ENCODE assay signal across 10 cellular contexts in genomic region chr12:53051881-53052412, GRCh38. TPM values are rescaled to one million over a fixed set of nuclear protein-coding genes. Genes with fewer than 3 reads are reported as not detected.
DNase-seq lines count a peak whose midpoint lies in the region; ATAC-seq and TF ChIP-seq lines count a peak whose summit lies in the region.
"Had no signal": no experiment of that assay in that cellular context is flagged by ENCODE, and none has a peak within 500 bp of the region (broad histone marks: within the 10 kb centered on the region; RNA-seq: fewer than 3 reads in every experiment).

No MANE protein-coding gene starts in this region.

- peak overlapping the region; percentile 86 for H3K27ac ChIP-seq in urinary bladder (ENCODE audit: low read depth)

- no peak for ATAC-seq in HG03432 (IDR thresholded peaks at IDR 0.05; ENCODE audit: unreplicated experiment)
- ATAC-seq: activated T-helper 17 cell treated with anti-CD3 and anti-CD28 coated beads, Interleukin-2, amount 50 U/mL, for 72 hours; natural killer cell had no signal

- WGBS in urinary bladder = 48% methylated on average over 7 of the region's 7 CpGs

- no peak overlapping the region for H3K4me3 Mint-ChIP-seq in activated CD4-positive, alpha-beta T cell treated with anti-CD3 and anti-CD28 coated beads, Interleukin-2, amount 10 ng/mL, durations not matched to agents 24 days and 14 days
- H3K4me3 Mint-ChIP-seq in nephron = peak overlapping the region; percentile 88 to 92 (median 91)
- H3K4me3 Mint-ChIP-seq: activated T-helper 17 cell treated with anti-CD3 and anti-CD28 coated beads, Interleukin-2, amount 50 U/mL, for 72 hours had no signal

- no peak for DNase-seq in activated CD4-positive, alpha-beta T cell treated with anti-CD3 and anti-CD28 coated beads, Interleukin-2, amount 10 ng/mL, durations not matched to agents 24 days and 14 days
- DNase-seq in activated CD4-positive, alpha-beta T cell treated with anti-CD3 and anti-CD28 coated beads, Interleukin-2, amount 50 U/mL, for 1 hour = no peak
- DNase-seq in epithelial cell of esophagus (ENCODE audit: low read depth) (no peak), inferior parietal cortex (ENCODE audit: extremely low spot score) (no peak), pons (ENCODE audit: low spot score) (no peak)
- DNase-seq: natural killer cell had no signal

- no peaks in the 10 kb centered on the region for H3K36me3 ChIP-seq in urinary bladder (ENCODE audit: insufficient read depth)

- H3K9me3 Mint-ChIP-seq in activated CD4-positive, alpha-beta T cell treated with anti-CD3 and anti-CD28 coated beads, Interleukin-2, amount 10 ng/mL, durations not matched to agents 24 days and 14 days = no peaks in the 10 kb centered on the region
- no peaks in the 10 kb centered on the region for H3K9me3 Mint-ChIP-seq in nephron
- H3K9me3 Mint-ChIP-seq: activated T-helper 17 cell treated with anti-CD3 and anti-CD28 coated beads, Interleukin-2, amount 50 U/mL, for 72 hours; natural killer cell had no signal

- H3K4me1 ChIP-seq in urinary bladder (ENCODE audit: insufficient read depth) = no peaks in the 10 kb centered on the region

- intact Hi-C loops in activated CD4-positive, alpha-beta T cell treated with anti-CD3 and anti-CD28 coated beads, Interleukin-2, amount 10 ng/mL, durations not matched to agents 24 days and 14 days (cut with micrococcal nuclease) = loop anchor here (5.0 kb wide), 1 partner anchor 45 kb away; the partner anchor contains the start of gene IGFBP6

- H3K4me3 ChIP-seq in epithelial cell of esophagus (ENCODE audit: low read length) (peak overlapping the region; percentile 1), urinary bladder (ENCODE audit: low read depth, low read length) (peak overlapping the region; percentile 22)

- H3K27ac Mint-ChIP-seq in activated CD4-positive, alpha-beta T cell treated with anti-CD3 and anti-CD28 coated beads, Interleukin-2, amount 10 ng/mL, durations not matched to agents 24 days and 14 days = peak overlapping the region; percentile 67
- peak overlapping the region; percentile 97 to 99 (median 99) for H3K27ac Mint-ChIP-seq in nephron
- H3K27ac Mint-ChIP-seq: activated T-helper 17 cell treated with anti-CD3 and anti-CD28 coated beads, Interleukin-2, amount 50 U/mL, for 72 hours had no signal

- no peak for TF ChIP-seq CTCF in epithelial cell of esophagus (IDR thresholded peaks at IDR 0.05; ENCODE audit: insufficient read depth, low read depth, low read length, missing control alignments)
- no peak for TF ChIP-seq CTCF in nephron (IDR thresholded peaks at IDR 0.05; ENCODE audit: unreplicated experiment in 3 of 3)

- no peaks in the 10 kb centered on the region for H3K36me3 Mint-ChIP-seq in activated CD4-positive, alpha-beta T cell treated with anti-CD3 and anti-CD28 coated beads, Interleukin-2, amount 10 ng/mL, durations not matched to agents 24 days and 14 days (ENCODE audit: low read depth)
- H3K36me3 Mint-ChIP-seq in nephron (ENCODE audit: low read depth) = peaks cover 9% of the 10 kb centered on the region
- H3K36me3 Mint-ChIP-seq: natural killer cell had no signal

- peaks cover 4% of the 10 kb centered on the region for H3K27me3 Mint-ChIP-seq in activated CD4-positive, alpha-beta T cell treated with anti-CD3 and anti-CD28 coated beads, Interleukin-2, amount 10 ng/mL, durations not matched to agents 24 days and 14 days
- no peaks in the 10 kb centered on the region for H3K27me3 Mint-ChIP-seq in nephron (ENCODE audit: low read depth)
- H3K27me3 Mint-ChIP-seq: activated T-helper 17 cell treated with anti-CD3 and anti-CD28 coated beads, Interleukin-2, amount 50 U/mL, for 72 hours had no signal

- H3K4me1 Mint-ChIP-seq in activated CD4-positive, alpha-beta T cell treated with anti-CD3 and anti-CD28 coated beads, Interleukin-2, amount 10 ng/mL, durations not matched to agents 24 days and 14 days = peaks cover 20% of the 10 kb centered on the region
- H3K4me1 Mint-ChIP-seq in nephron = peaks cover 68% of the 10 kb centered on the region

RNA-seq across cellular contexts. Expression of gene TNS2, which starts 2.1 kb away (rescaled TPM):
- total RNA-seq in activated CD4-positive, alpha-beta T cell treated with anti-CD3 and anti-CD28 coated beads, Interleukin-2, amount 10 ng/mL, durations not matched to agents 24 days and 14 days = 1.8 and 2.3 TPM in 2 replicates
- 57.9 TPM for total RNA-seq in urinary bladder
- polyA plus RNA-seq in urinary bladder = 178 TPM

RNA-seq across cellular contexts. Expression of gene SPRYD3, which starts 27.2 kb away (rescaled TPM):
- 35.6 TPM in 2 replicates for total RNA-seq in activated CD4-positive, alpha-beta T cell treated with anti-CD3 and anti-CD28 coated beads, Interleukin-2, amount 10 ng/mL, durations not matched to agents 24 days and 14 days
- 9.0 TPM for total RNA-seq in urinary bladder
- polyA plus RNA-seq in urinary bladder = 66.3 TPM

RNA-seq across cellular contexts. Expression of gene IGFBP6, which starts 45.5 kb away (rescaled TPM):
- total RNA-seq in activated CD4-positive, alpha-beta T cell treated with anti-CD3 and anti-CD28 coated beads, Interleukin-2, amount 10 ng/mL, durations not matched to agents 24 days and 14 days = not detected in 2 replicates
- total RNA-seq in urinary bladder = 39.8 TPM
- polyA plus RNA-seq in urinary bladder = 461 TPM

RNA-seq across cellular contexts. Expression of gene EIF4B, which starts 45.7 kb away (rescaled TPM):
- total RNA-seq in activated CD4-positive, alpha-beta T cell treated with anti-CD3 and anti-CD28 coated beads, Interleukin-2, amount 10 ng/mL, durations not matched to agents 24 days and 14 days = 500 and 521 TPM in 2 replicates
- total RNA-seq in urinary bladder = 743 TPM
- 246 TPM for polyA plus RNA-seq in urinary bladder

RNA-seq across cellular contexts. Expression of gene SOAT2, which starts 51.3 kb away (rescaled TPM):
- total RNA-seq in activated CD4-positive, alpha-beta T cell treated with anti-CD3 and anti-CD28 coated beads, Interleukin-2, amount 10 ng/mL, durations not matched to agents 24 days and 14 days = not detected in 2 replicates
- not detected for total RNA-seq in urinary bladder
- polyA plus RNA-seq in urinary bladder = 0.30 TPM
- total RNA-seq: natural killer cell had no signal

Comparison
In these comparisons a context has a peak if more than half of its experiments do, and no peak if none do; other contexts are left out.
1. RNA of gene TNS2, which starts 2.1 kb away (total RNA-seq): 57.9 TPM in urinary bladder (single experiment); 1.8 to 2.3 TPM in activated CD4-positive, alpha-beta T cell treated with anti-CD3 and anti-CD28 coated beads, Interleukin-2, amount 10 ng/mL, durations not matched to agents 24 days and 14 days; every median in the first group is over 10 times any median in the second.
2. RNA of gene IGFBP6, which starts 45.5 kb away (total RNA-seq): 39.8 TPM in urinary bladder (single experiment); not detected in activated CD4-positive, alpha-beta T cell treated with anti-CD3 and anti-CD28 coated beads, Interleukin-2, amount 10 ng/mL, durations not matched to agents 24 days and 14 days; every median in the first group is over 10 times any median in the second.